In the genomic region with DNA sequence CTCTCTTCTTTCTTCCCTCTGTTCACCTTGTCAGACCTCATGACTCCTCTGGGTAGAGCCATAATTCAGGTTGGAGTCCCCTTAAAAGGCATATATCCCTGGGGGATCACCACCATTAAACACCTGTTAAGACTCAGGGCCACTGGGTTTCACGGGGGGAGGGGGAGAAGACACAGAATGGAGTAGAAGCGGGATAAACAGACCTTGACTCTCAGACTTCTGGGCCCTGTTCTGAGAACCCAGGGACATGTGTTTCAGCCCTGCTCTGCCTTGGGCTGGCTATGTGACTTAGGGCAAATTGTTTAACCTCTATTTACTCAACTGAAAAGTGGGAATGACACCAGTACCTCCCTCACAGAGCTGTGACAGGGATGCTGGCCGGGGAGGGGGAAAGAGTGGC, we compare ENCODE assay signal across 35 cellular contexts. TPM values are rescaled to one million over a fixed set of nuclear protein-coding genes. Genes with fewer than 3 reads are reported as not detected.
"Had no signal": no experiment of that assay in that cellular context is flagged by ENCODE, and none has a peak within 500 bp of the region (broad histone marks: within the 10 kb centered on the region; RNA-seq: fewer than 3 reads in every experiment).

No MANE protein-coding gene starts in this region.

- H3K4me3 Mint-ChIP-seq: activated CD4-positive, alpha-beta memory T cell treated with anti-CD3 and anti-CD28 coated beads for 36 hours; activated CD4-positive, alpha-beta T cell treated with anti-CD3 and anti-CD28 coated beads, Interleukin-2, amount 10 ng/mL, durations not matched to agents 24 days and 14 days; activated T-cell treated with anti-CD3 and anti-CD28 coated beads, Interleukin-2, amount 50 U/mL, for 4 hours; activated T-helper 17 cell treated with anti-CD3 and anti-CD28 coated beads, Interleukin-2, amount 50 U/mL, for 72 hours; immature natural killer cell; memory B cell; natural killer cell had no signal

- H3K36me3 Mint-ChIP-seq: activated CD4-positive, alpha-beta memory T cell treated with anti-CD3 and anti-CD28 coated beads for 36 hours; immature natural killer cell; memory B cell; natural killer cell had no signal

- H3K27ac ChIP-seq: breast epithelium, gastroesophageal sphincter, heart left ventricle, neutrophil, upper lobe of left lung, VCaP had no signal

- FAIRE-seq: colon, TTC549 had no signal

- H3K9me3 ChIP-seq: breast epithelium, gastroesophageal sphincter, heart left ventricle, neutrophil, upper lobe of left lung had no signal

- H3K9me3 Mint-ChIP-seq: activated CD4-positive, alpha-beta memory T cell treated with anti-CD3 and anti-CD28 coated beads for 36 hours; activated CD4-positive, alpha-beta T cell treated with anti-CD3 and anti-CD28 coated beads, Interleukin-2, amount 10 ng/mL, durations not matched to agents 24 days and 14 days; activated T-cell treated with anti-CD3 and anti-CD28 coated beads, Interleukin-2, amount 50 U/mL, for 4 hours; activated T-helper 17 cell treated with anti-CD3 and anti-CD28 coated beads, Interleukin-2, amount 50 U/mL, for 72 hours; immature natural killer cell; memory B cell; natural killer cell had no signal

- DNase-seq: activated CD4-positive, alpha-beta memory T cell treated with anti-CD3 and anti-CD28 coated beads for 36 hours; activated CD4-positive, alpha-beta T cell treated with anti-CD3 and anti-CD28 coated beads, Interleukin-2, amount 10 ng/mL, durations not matched to agents 24 days and 14 days; activated CD4-positive, CD25-positive, alpha-beta regulatory T cell treated with anti-CD3 and anti-CD28 coated beads, Interleukin-2, amount 50 U/mL, for 72 hours; activated gamma-delta T cell treated with Interleukin-2 at 50 U/mL for 16 hours; activated naive CD4-positive, alpha-beta T cell treated with anti-CD3 and anti-CD28 coated beads, Interleukin-2, amount 50 U/mL, for 16 hours; activated T-cell treated with anti-CD3 and anti-CD28 coated beads, Interleukin-2, amount 50 U/mL, for 4 hours; amniotic stem cell; dermis blood vessel endothelial cell; effector CD4-positive, alpha-beta T cell; heart left ventricle; hypothalamus; immature natural killer cell; natural killer cell; stimulated activated CD4-positive, alpha-beta T cell treated with anti-CD3 and anti-CD28 coated beads, Interleukin-2, amount 100 ng/mL, for 48 hours; stimulated activated naive CD4-positive, alpha-beta T cell treated with Interleukin-2 at 50 U/mL for 16 hours; substantia nigra; T-helper 9 cell had no signal

- H3K36me3 ChIP-seq: breast epithelium, gastroesophageal sphincter, heart left ventricle, neutrophil, upper lobe of left lung had no signal

- H3K4me3 ChIP-seq: breast epithelium, gastroesophageal sphincter, heart left ventricle, upper lobe of left lung had no signal

- H3K27me3 ChIP-seq: breast epithelium, heart left ventricle, upper lobe of left lung had no signal

- H3K27ac Mint-ChIP-seq: activated CD4-positive, alpha-beta memory T cell treated with anti-CD3 and anti-CD28 coated beads for 36 hours; activated CD4-positive, alpha-beta T cell treated with anti-CD3 and anti-CD28 coated beads, Interleukin-2, amount 10 ng/mL, durations not matched to agents 24 days and 14 days; activated T-helper 17 cell treated with anti-CD3 and anti-CD28 coated beads, Interleukin-2, amount 50 U/mL, for 72 hours; immature natural killer cell; memory B cell; natural killer cell had no signal

RNA-seq across cellular contexts. Expression of a gene that starts 10.7 kb away (rescaled TPM):
- total RNA-seq: activated CD4-positive, alpha-beta memory T cell treated with anti-CD3 and anti-CD28 coated beads for 36 hours; activated CD4-positive, alpha-beta T cell treated with anti-CD3 and anti-CD28 coated beads, Interleukin-2, amount 10 ng/mL, durations not matched to agents 24 days and 14 days; activated CD8-positive, alpha-beta memory T cell treated with anti-CD3 and anti-CD28 coated beads for 36 hours; activated T-cell treated with anti-CD3 and anti-CD28 coated beads, Interleukin-2, amount 50 U/mL, for 4 hours; activated T-helper 17 cell treated with anti-CD3 and anti-CD28 coated beads, Interleukin-2, amount 50 U/mL, for 72 hours; breast epithelium; dermis blood vessel endothelial cell; epithelial cell of proximal tubule; heart left ventricle; kidney epithelial cell; lower leg skin; mononuclear cell; natural killer cell; osteocyte; posterior vena cava; skeletal muscle tissue; T-helper 1 cell treated with Interleukin-12 subunit alpha and Interleukin-12 subunit beta and Interleukin-4 antibody, amounts not matched to agents 30 ng/mL and 1 ng/mL, for 36 hours; upper lobe of left lung had no signal
- polyA plus RNA-seq: heart left ventricle, immature natural killer cell had no signal
